ENCODE assay signal across 25 cellular contexts in genomic region chr14:66992776-66993175, GRCh38.
"Had no signal": no experiment of that assay in that cellular context is flagged by ENCODE, and none has a peak within 500 bp of the region (broad histone marks: within the 10 kb centered on the region; RNA-seq: fewer than 3 reads in every experiment).

No MANE protein-coding gene starts in this region.

- DNase-seq: hippocampal formation; kidney glomerular epithelial cell; left cardiac atrium; left lung; lower lobe of right lung; mammary epithelial cell; mesenchymal stem cell; naive thymus-derived CD8-positive, alpha-beta T cell; nucleus accumbens; pancreas; posterior cingulate gyrus; retina; right cardiac atrium; sigmoid colon; small intestine; spleen; stimulated activated CD4-positive, alpha-beta T cell treated with anti-CD3 and anti-CD28 coated beads, Interleukin-4, amount 100 ng/mL, for 4 hours; stimulated activated CD8-positive, alpha-beta memory T cell treated with anti-CD3 and anti-CD28 coated beads, Interleukin-4, amount 100 ng/mL, for 48 hours; stimulated activated naive CD4-positive, alpha-beta T cell treated with Interleukin-2 at 50 U/mL for 16 hours; stimulated activated naive CD8-positive, alpha-beta T cell treated with anti-CD3 and anti-CD28 coated beads, Interleukin-15, amount 100 ng/mL, for 72 hours; substantia nigra; uterus had no signal

- H3K27me3 ChIP-seq: left lung, pancreas, sigmoid colon, spleen, tibial nerve, uterus had no signal

- ATAC-seq: left cardiac atrium; left lung; lower lobe of right lung; naive thymus-derived CD8-positive, alpha-beta T cell; pancreas; right cardiac atrium; stimulated activated memory B cell treated with anti-CD40 and anti-IgM and Interleukin-4, amounts not matched to agents 10 μg/mL and 1 μg/mL and 100 μg/mL, for 72 hours; stimulated activated naive CD8-positive, alpha-beta T cell treated with anti-CD3 and anti-CD28 coated beads, Interleukin-15, amount 100 ng/mL, for 72 hours had no signal

- H3K27ac ChIP-seq: left lung, lower lobe of right lung, pancreas, prostate gland, sigmoid colon, spleen, tibial nerve, uterus had no signal

- H3K4me3 ChIP-seq: left lung, lower lobe of right lung, pancreas, prostate gland, sigmoid colon, spleen, tibial nerve, uterus had no signal
